Comparison of ENCODE assay signal across 9 cellular contexts in the genomic region with DNA sequence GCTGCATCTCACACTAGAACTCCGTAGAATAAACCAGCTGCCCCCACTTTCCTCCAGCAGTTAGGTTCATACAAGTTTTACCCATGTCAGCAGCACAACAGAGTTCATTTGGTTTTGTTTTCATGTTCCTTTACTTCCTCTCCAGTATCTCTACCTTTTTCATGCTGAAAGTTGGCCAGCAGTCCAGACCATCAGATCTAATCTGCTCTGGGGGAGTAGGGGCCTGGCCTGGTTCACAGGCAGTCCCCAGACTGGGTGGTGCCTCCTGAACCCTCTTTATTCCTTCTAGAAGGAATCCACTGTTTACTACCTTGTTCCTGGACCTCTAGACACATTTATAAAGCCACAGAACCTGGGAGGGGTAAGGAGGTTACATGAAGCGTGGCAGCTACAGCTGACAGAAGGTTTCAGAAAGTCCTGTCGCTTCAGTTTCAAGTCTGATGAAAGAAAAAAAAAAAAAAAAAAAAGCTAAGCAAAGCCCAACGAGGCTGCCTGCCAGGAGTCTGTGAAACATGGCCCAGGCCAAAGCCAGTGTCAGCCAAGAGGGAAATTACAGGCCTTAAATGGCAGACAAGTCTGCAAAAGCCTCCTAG.
DNase-seq lines count a peak whose midpoint lies in the region; ATAC-seq and TF ChIP-seq lines count a peak whose summit lies in the region.
"Had no signal": no experiment of that assay in that cellular context is flagged by ENCODE, and none has a peak within 500 bp of the region (broad histone marks: within the 10 kb centered on the region; RNA-seq: fewer than 3 reads in every experiment).

No MANE protein-coding gene starts in this region.

- peaks cover 5% of the 10 kb centered on the region for H3K36me3 Mint-ChIP-seq in activated naive CD8-positive, alpha-beta T cell treated with anti-CD3 and anti-CD28 coated beads, Interleukin-2, amount 10 ng/mL, durations not matched to agents 7 days and 5 days

- peak overlapping the region; percentile 93 for H2AFZ ChIP-seq in smooth muscle cell (ENCODE audit: low read depth)

- H3K4me1 ChIP-seq in right cardiac atrium (ENCODE audit: control insufficient read depth, insufficient read depth, low read length), result peaks cover 10% of the 10 kb centered on the region
- H3K4me1 ChIP-seq in smooth muscle cell (ENCODE audit: low read depth), result no peaks in the 10 kb centered on the region
- H3K4me1 ChIP-seq: SJSA1 had no signal

- POLR2A ChIA-PET in activated naive CD8-positive, alpha-beta T cell treated with anti-CD3 and anti-CD28 coated beads, Interleukin-2, amount 10 ng/mL, durations not matched to agents 7 days and 5 days (lab: Charles Lee), result interaction anchor here (0.6 to 2.5 kb wide), 18 partner anchors 9 to 734 kb away, joined by 3 to 22 read pairs (median 3); a partner anchor contains a TSS

- H3K9me3 ChIP-seq in right cardiac atrium (ENCODE audit: control insufficient read depth, low read length) (no peaks in the 10 kb centered on the region), smooth muscle cell (replicated peaks; ENCODE audit: low read depth) (no peaks in the 10 kb centered on the region)
- H3K9me3 ChIP-seq: SJSA1 had no signal

- no peaks in the 10 kb centered on the region for H3K36me3 ChIP-seq in smooth muscle cell (ENCODE audit: low read depth)
- H3K36me3 ChIP-seq: SJSA1 had no signal

- intact Hi-C loops in right cardiac atrium (cut with DNase I), result no loop called here

- peak overlapping the region; percentile 97 for H3K27ac Mint-ChIP-seq in activated naive CD8-positive, alpha-beta T cell treated with anti-CD3 and anti-CD28 coated beads, Interleukin-2, amount 10 ng/mL, durations not matched to agents 7 days and 5 days

- no peaks in the 10 kb centered on the region for H3K79me2 ChIP-seq in smooth muscle cell (ENCODE audit: low read depth)

- H4K20me1 ChIP-seq in smooth muscle cell (ENCODE audit: low read depth), result no peaks in the 10 kb centered on the region

- no peak overlapping the region for H3K4me3 ChIP-seq in right cardiac atrium (ENCODE audit: low read length)
- H3K4me3 ChIP-seq in smooth muscle cell, result no peak overlapping the region
- H3K4me3 ChIP-seq: SJSA1 had no signal

- peak; percentile 45 for DNase-seq in GM04503 (ENCODE audit: low read depth)
- DNase-seq in HT-29 (ENCODE audit: low spot score), result peak; percentile 16
- peak; percentile 55 for DNase-seq in activated naive CD8-positive, alpha-beta T cell treated with anti-CD3 and anti-CD28 coated beads, Interleukin-2, amount 10 ng/mL, durations not matched to agents 7 days and 5 days
- DNase-seq in right cardiac atrium, result peak; percentile 87 to 94 (median 91)
- DNase-seq in smooth muscle cell (lab: John Stamatoyannopoulos, UW; ENCODE audit: unreplicated experiment), result no peak
- no peak for DNase-seq in NCI-H146 treated with DMSO at 0.1 percent for 48 hours (lab: John Stamatoyannopoulos, UW; ENCODE audit: unreplicated experiment)
- no peak for DNase-seq in GOT3 (lab: John Stamatoyannopoulos, UW)

- peak overlapping the region; percentile 69 for H3K4me3 Mint-ChIP-seq in activated naive CD8-positive, alpha-beta T cell treated with anti-CD3 and anti-CD28 coated beads, Interleukin-2, amount 10 ng/mL, durations not matched to agents 7 days and 5 days

- H3K27me3 Mint-ChIP-seq in activated naive CD8-positive, alpha-beta T cell treated with anti-CD3 and anti-CD28 coated beads, Interleukin-2, amount 10 ng/mL, durations not matched to agents 7 days and 5 days, result peaks cover 3% of the 10 kb centered on the region

- no peaks in the 10 kb centered on the region for H3K27me3 ChIP-seq in right cardiac atrium (ENCODE audit: control insufficient read depth, insufficient read depth)
- no peaks in the 10 kb centered on the region for H3K27me3 ChIP-seq in smooth muscle cell (ENCODE audit: low read depth)
- H3K27me3 ChIP-seq: SJSA1 had no signal

- H3K4me2 ChIP-seq in smooth muscle cell, result no peak overlapping the region

- H3K4me1 Mint-ChIP-seq in activated naive CD8-positive, alpha-beta T cell treated with anti-CD3 and anti-CD28 coated beads, Interleukin-2, amount 10 ng/mL, durations not matched to agents 7 days and 5 days, result peaks cover 32% of the 10 kb centered on the region

- no peak for TF ChIP-seq CTCF in smooth muscle cell (IDR thresholded peaks at IDR 0.05; ENCODE audit: borderline replicate concordance, insufficient read depth, poor library complexity, severe bottlenecking)

- H3K9me3 Mint-ChIP-seq in activated naive CD8-positive, alpha-beta T cell treated with anti-CD3 and anti-CD28 coated beads, Interleukin-2, amount 10 ng/mL, durations not matched to agents 7 days and 5 days, result peaks cover 2% of the 10 kb centered on the region

- ATAC-seq in GM21381 (IDR thresholded peaks at IDR 0.05; ENCODE audit: unreplicated experiment) (peak; percentile 85), right cardiac atrium (peak; percentile 81 to 83)
- peak; percentile 80 for ATAC-seq in activated naive CD8-positive, alpha-beta T cell treated with anti-CD3 and anti-CD28 coated beads, Interleukin-2, amount 10 ng/mL, durations not matched to agents 7 days and 5 days (ENCODE audit: low read depth)

- H3K9ac ChIP-seq in smooth muscle cell (ENCODE audit: low read depth), result no peak overlapping the region

- H3K27ac ChIP-seq in right cardiac atrium (ENCODE audit: low read length) (peak overlapping the region; percentile 91), smooth muscle cell (ENCODE audit: low read depth) (peak overlapping the region; percentile 9)
- H3K27ac ChIP-seq: SJSA1 had no signal

- WGBS in right cardiac atrium, result 7% methylated on average over 4 of the region's 4 CpGs
- WGBS in smooth muscle cell (ENCODE audit: low lambda C conversion rate), result 42% methylated on average over 4 of the region's 4 CpGs

- H3F3A ChIP-seq in smooth muscle cell (ENCODE audit: low read depth), result no peaks in the 10 kb centered on the region

Comparison
In these comparisons a context has a peak if more than half of its experiments do, and no peak if none do; other contexts are left out.
1. DNase-seq: peak in GM04503 (single experiment), HT-29 (single experiment), activated naive CD8-positive, alpha-beta T cell treated with anti-CD3 and anti-CD28 coated beads, Interleukin-2, amount 10 ng/mL, durations not matched to agents 7 days and 5 days (single experiment) and right cardiac atrium (3 of 3); none in smooth muscle cell (single experiment), NCI-H146 treated with DMSO at 0.1 percent for 48 hours (single experiment) and GOT3 (single experiment).
2. Peak in every context shown above with its lines, with median percentiles within 50 percentile points of each other: ATAC-seq.